Comparison of ENCODE assay signal across 2 cellular contexts in genomic region chr13:59710995-59711701, GRCh38.
TF ChIP-seq lines count a peak whose summit lies in the region.

No MANE protein-coding gene starts in this region.

TF ChIP-seq in K562, 482 proteins besides CTCF, POLR2A, EP300 and RAD21 (continued from another document):
- TF ChIP-seq REST (CRISPR knock-in tag; IDR thresholded peaks at IDR 0.05; ENCODE audit: low read depth) (no peak), RBM34 (IDR thresholded peaks at IDR 0.05; ENCODE audit: borderline replicate concordance, insufficient read depth, low read length) (no peak)

TF ChIP-seq in WTC11, 78 proteins besides CTCF, POLR2A, EP300 and RAD21 (continued from another document):
- no peak for TF ChIP-seq ZNF416 (CRISPR knock-in tag; IDR thresholded peaks at IDR 0.05)
- no peak for TF ChIP-seq NR3C1 (CRISPR knock-in tag; conservative IDR thresholded peaks at IDR 0.05; ENCODE audit: low read depth)
- TF ChIP-seq NFATC4 (CRISPR knock-in tag; IDR thresholded peaks at IDR 0.05), result no peak
- TF ChIP-seq ZNF532 (CRISPR knock-in tag; IDR thresholded peaks at IDR 0.05; ENCODE audit: borderline replicate concordance), result no peak
- no peak for TF ChIP-seq PRRX2 (CRISPR knock-in tag; IDR thresholded peaks at IDR 0.05)
- TF ChIP-seq ZNF512 (CRISPR knock-in tag; IDR thresholded peaks at IDR 0.05; ENCODE audit: borderline replicate concordance), result no peak
- TF ChIP-seq ZNF263 (CRISPR knock-in tag; IDR thresholded peaks at IDR 0.05; ENCODE audit: low read depth), result no peak
- TF ChIP-seq EMX1 (CRISPR knock-in tag; IDR thresholded peaks at IDR 0.05), result no peak
- no peak for TF ChIP-seq SMAD4 (CRISPR knock-in tag; IDR thresholded peaks at IDR 0.05)
- TF ChIP-seq E2F5 (CRISPR knock-in tag; IDR thresholded peaks at IDR 0.05), result no peak
- no peak for TF ChIP-seq GRHL2 (CRISPR knock-in tag; IDR thresholded peaks at IDR 0.05; ENCODE audit: insufficient replicate concordance, severe bottlenecking)
- TF ChIP-seq OVOL2 (CRISPR knock-in tag; IDR thresholded peaks at IDR 0.05; ENCODE audit: borderline replicate concordance), result no peak
- no peak for TF ChIP-seq AFF4 (CRISPR knock-in tag; IDR thresholded peaks at IDR 0.05; ENCODE audit: borderline replicate concordance)
- TF ChIP-seq KAT7 (CRISPR knock-in tag; IDR thresholded peaks at IDR 0.05; ENCODE audit: borderline replicate concordance), result no peak
- TF ChIP-seq ARID4B (CRISPR knock-in tag; IDR thresholded peaks at IDR 0.05; ENCODE audit: borderline replicate concordance), result no peak
- no peak for TF ChIP-seq TP53 (CRISPR knock-in tag; IDR thresholded peaks at IDR 0.05)
- no peak for TF ChIP-seq ESRRA (CRISPR knock-in tag; IDR thresholded peaks at IDR 0.05; ENCODE audit: borderline replicate concordance)
